ENCODE assay signal across 1 cellular context in genomic region chr15:40151499-40151898, GRCh38.
TF ChIP-seq lines count a peak whose summit lies in the region.

No MANE protein-coding gene starts in this region.

TF ChIP-seq in WTC11, 78 proteins besides CTCF, POLR2A, EP300 and RAD21 (continued from another document):
- TF ChIP-seq, protein P1, sequence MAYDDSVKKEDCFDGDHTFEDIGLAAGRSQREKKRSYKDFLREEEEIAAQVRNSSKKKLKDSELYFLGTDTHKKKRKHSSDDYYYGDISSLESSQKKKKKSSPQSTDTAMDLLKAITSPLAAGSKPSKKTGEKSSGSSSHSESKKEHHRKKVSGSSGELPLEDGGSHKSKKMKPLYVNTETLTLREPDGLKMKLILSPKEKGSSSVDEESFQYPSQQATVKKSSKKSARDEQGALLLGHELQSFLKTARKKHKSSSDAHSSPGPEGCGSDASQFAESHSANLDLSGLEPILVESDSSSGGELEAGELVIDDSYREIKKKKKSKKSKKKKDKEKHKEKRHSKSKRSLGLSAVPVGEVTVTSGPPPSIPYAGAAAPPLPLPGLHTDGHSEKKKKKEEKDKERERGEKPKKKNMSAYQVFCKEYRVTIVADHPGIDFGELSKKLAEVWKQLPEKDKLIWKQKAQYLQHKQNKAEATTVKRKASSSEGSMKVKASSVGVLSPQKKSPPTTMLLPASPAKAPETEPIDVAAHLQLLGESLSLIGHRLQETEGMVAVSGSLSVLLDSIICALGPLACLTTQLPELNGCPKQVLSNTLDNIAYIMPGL (CRISPR knock-in tag; IDR thresholded peaks at IDR 0.05), result no peak
- no peak for TF ChIP-seq FOXJ3 (CRISPR knock-in tag; IDR thresholded peaks at IDR 0.05; ENCODE audit: borderline replicate concordance)
